Comparison of ENCODE assay signal across 9 cellular contexts in the genomic region with DNA sequence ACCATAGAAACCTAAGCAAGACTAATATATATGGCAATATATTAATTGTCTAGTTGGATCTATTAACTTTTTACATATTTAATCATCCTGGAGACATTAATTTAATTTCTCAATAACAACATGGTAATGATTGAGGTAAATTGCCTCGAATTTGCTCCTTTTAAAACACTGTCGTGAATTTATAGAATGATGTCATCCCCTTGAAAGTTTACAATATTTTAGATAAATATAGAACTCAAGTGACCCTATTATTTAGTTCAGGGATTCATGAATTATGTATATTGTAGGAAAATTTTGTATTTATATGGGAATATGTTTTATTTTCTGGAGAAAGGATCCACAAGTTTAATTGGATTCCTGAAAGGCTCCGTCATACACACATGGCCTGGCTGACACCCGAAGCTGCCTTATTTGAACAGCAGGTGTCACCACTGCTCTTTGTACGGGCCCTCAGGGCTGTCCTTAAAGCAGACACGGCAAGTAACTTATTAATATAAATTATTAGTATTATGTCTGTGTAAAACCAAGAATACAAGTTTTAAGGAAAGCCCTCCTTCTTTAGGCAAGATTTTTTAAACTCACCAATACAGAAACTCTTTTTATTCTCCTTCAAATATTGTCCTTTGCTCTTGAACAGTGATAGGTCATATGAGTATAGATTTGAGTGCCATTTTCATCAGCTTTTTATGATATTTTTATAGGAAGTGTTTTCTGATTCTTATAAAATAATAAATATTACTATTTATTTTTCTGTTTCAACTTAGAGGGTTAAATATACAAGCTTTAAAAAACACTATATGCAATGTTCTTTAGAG. TPM values are rescaled to one million over a fixed set of nuclear protein-coding genes. Genes with fewer than 3 reads are reported as not detected.
A peak's percentile ranks its signal among the peaks of the same experiment; 100 is the strongest.
DNase-seq lines count a peak whose midpoint lies in the region; TF ChIP-seq lines count a peak whose summit lies in the region.
"Had no signal": no experiment of that assay in that cellular context is flagged by ENCODE, and none has a peak within 500 bp of the region (broad histone marks: within the 10 kb centered on the region; RNA-seq: fewer than 3 reads in every experiment).

No MANE protein-coding gene starts in this region.

- H3K4me3 ChIP-seq in SJCRH30 = no peak overlapping the region
- H3K4me3 ChIP-seq: skin epidermis had no signal

- TF ChIP-seq CTCF in LNCAP (IDR thresholded peaks at IDR 0.05) = peak; percentile 77

- DNase-seq in GDM1 (lab: John Stamatoyannopoulos, UW) (peak; percentile 3), H4 (ENCODE audit: low spot score) (peak; percentile 69), SJCRH30 (peak; percentile 37 to 64), globus pallidus (ENCODE audit: low spot score) (peak; percentile 76), pons (ENCODE audit: low spot score) (peak; percentile 87), ureter (ENCODE audit: low spot score) (peak; percentile 81)
- DNase-seq in activated naive CD4-positive, alpha-beta T cell (lab: John Stamatoyannopoulos, UW) = peak; percentile 3 to 47 (median 22)

- H3K27me3 ChIP-seq in SJCRH30 = no peaks in the 10 kb centered on the region

- H3K4me1 ChIP-seq in SJCRH30 = no peaks in the 10 kb centered on the region

- H3K36me3 ChIP-seq in SJCRH30 = no peaks in the 10 kb centered on the region

- H3K9me3 ChIP-seq in SJCRH30 (replicated peaks) = no peaks in the 10 kb centered on the region

- H3K27ac ChIP-seq in SJCRH30 = no peak overlapping the region
- H3K27ac ChIP-seq: skin epidermis had no signal

RNA-seq across cellular contexts. Expression of a gene that starts 1.9 kb away (rescaled TPM):
- 103 and 117 TPM in 2 replicates for total RNA-seq in H4 (2014; rRNA removed; shearing (Covaris generic))
- 38.6 and 43.7 TPM in 2 replicates for total RNA-seq in SJCRH30 (2014; rRNA removed; shearing (Covaris generic))
- 79.4 TPM for total RNA-seq in ureter

RNA-seq across cellular contexts. Expression of a gene that starts 10.7 kb away (rescaled TPM):
- 1.2 TPM in 1 of 2 replicates, not detected in the other for total RNA-seq in H4 (2014; rRNA removed; shearing (Covaris generic))
- total RNA-seq in SJCRH30 (2014; rRNA removed; shearing (Covaris generic)) = not detected in 2 replicates
- 1.3 TPM for total RNA-seq in ureter

RNA-seq across cellular contexts. Expression of a gene that starts 38.5 kb away (rescaled TPM):
- total RNA-seq in H4 (2014; rRNA removed; shearing (Covaris generic)) = not detected in 2 replicates
- total RNA-seq in SJCRH30 (2014; rRNA removed; shearing (Covaris generic)) = not detected in 2 replicates
- 1.2 TPM for total RNA-seq in ureter

Comparison
In these comparisons a context has a peak if more than half of its experiments do, and no peak if none do; other contexts are left out.
1. DNase-seq: peak in every context shown above with its lines; median percentile 87 in pons; 81 in ureter; 76 in globus pallidus; 69 in H4; 50 in SJCRH30; 22 in activated naive CD4-positive, alpha-beta T cell; 3 in GDM1.